ENCODE assay signal across 8 cellular contexts in the genomic region with DNA sequence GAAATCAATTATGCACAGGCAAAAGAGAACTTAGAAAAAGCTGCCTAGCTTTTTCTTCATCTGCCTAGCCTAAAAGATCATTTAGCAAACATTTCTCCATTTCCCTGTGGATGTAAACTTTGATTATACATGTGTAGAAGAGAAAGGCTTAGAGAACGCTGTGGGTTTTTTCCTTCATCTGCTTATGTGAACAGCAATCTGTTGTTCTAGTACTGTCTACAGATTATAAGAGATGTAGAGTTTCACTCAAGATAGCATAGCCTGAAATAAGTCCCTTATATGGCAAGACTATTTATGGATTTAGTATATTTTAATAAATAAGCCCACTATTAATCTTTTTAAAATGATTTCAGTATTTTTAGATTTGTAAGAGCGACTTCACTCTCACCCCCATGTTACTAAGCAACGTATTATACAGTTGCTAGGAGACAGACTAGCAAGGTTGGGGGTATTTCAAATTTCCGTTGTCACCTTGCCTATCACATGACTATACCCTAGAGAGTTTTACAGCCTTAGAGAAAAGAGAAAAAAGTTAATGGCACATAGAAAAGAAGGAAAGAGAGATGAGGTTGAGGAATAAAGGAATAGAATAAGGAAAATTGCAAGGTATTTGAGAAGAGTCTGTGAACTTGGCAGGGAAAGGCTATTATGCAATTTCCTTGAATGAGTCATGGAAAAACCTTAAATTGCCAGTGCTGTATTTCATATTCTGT. TPM values are rescaled to one million over a fixed set of nuclear protein-coding genes. Genes with fewer than 3 reads are reported as not detected.
DNase-seq lines count a peak whose midpoint lies in the region; ATAC-seq and TF ChIP-seq lines count a peak whose summit lies in the region.

No MANE protein-coding gene starts in this region.

- in situ Hi-C loops in GM13977 (cut with MboI; ENCODE audit: low pct_unique_long_range_greater_than_20kb, low sequenced_read_pairs, unreplicated experiment) = no loop called here

- H3K36me3 ChIP-seq in muscle layer of duodenum (ENCODE audit: control insufficient read depth in 1 of 2, insufficient read depth in 2 of 2, low read length in 2 of 2) (no peaks in the 10 kb centered on the region), aorta (ENCODE audit: control insufficient read depth in 1 of 2, insufficient read depth in 2 of 2, low read length in 1 of 2) (no peaks in the 10 kb centered on the region)

- no peaks in the 10 kb centered on the region for H3K9me3 ChIP-seq in muscle layer of duodenum (ENCODE audit: control insufficient read depth in 1 of 2, low read length in 2 of 2)
- no peaks in the 10 kb centered on the region for H3K9me3 ChIP-seq in aorta (ENCODE audit: control insufficient read depth, low read length)

- DNase-seq in GM13977 (ENCODE audit: low spot score) = peak; percentile 61
- peak; percentile 87 for DNase-seq in NCI-H146 (lab: John Stamatoyannopoulos, UW)
- peak; percentile 43 for DNase-seq in SKM-1 treated with dmso at 0.1 percent for 144 hours (lab: John Stamatoyannopoulos, UW; ENCODE audit: unreplicated experiment)
- peak; percentile 83 for DNase-seq in epithelial cell of esophagus (ENCODE audit: low read depth)
- no peak for DNase-seq in aorta
- DNase-seq in activated CD4-positive, alpha-beta T cell treated with anti-CD3 and anti-CD28 coated beads, Interleukin-2, amount 50 U/mL, for 1 hour = no peak

- H3K27ac ChIP-seq in muscle layer of duodenum (ENCODE audit: low read length) (peak overlapping the region; percentile 71), aorta (ENCODE audit: low read depth in 1 of 2, low read length in 2 of 2) (peak overlapping the region in 1 of 2 donors; percentile 57)

- intact Hi-C loops in aorta (cut with DNase I) = no loop called here

- WGBS in aorta, 2 donors = 1% methylated on average over 4 of the region's 4 CpGs

- ATAC-seq in aorta (ENCODE audit: low FRiP score) = peak; percentile 90
- ATAC-seq in HG02642 (IDR thresholded peaks at IDR 0.05; ENCODE audit: poor library complexity, unreplicated experiment) = no peak

- no peak overlapping the region for H3K4me3 ChIP-seq in epithelial cell of esophagus (ENCODE audit: low read length)
- H3K4me3 ChIP-seq in muscle layer of duodenum (ENCODE audit: low read depth in 1 of 2, low read length in 2 of 2) = peak overlapping the region in 1 of 2 donors; percentile 26
- no peak overlapping the region for H3K4me3 ChIP-seq in aorta (ENCODE audit: low read length in 2 of 2)

- no peaks in the 10 kb centered on the region for H3K27me3 ChIP-seq in muscle layer of duodenum (ENCODE audit: low read depth, low read length)
- H3K27me3 ChIP-seq in aorta (ENCODE audit: control insufficient read depth in 1 of 2, insufficient read depth in 2 of 2, low read length in 1 of 2) = no peaks in the 10 kb centered on the region

- no peak for TF ChIP-seq CTCF in GM13977 (IDR thresholded peaks at IDR 0.05; ENCODE audit: extremely low read depth, insufficient read depth, missing control alignments)
- no peak for TF ChIP-seq CTCF in epithelial cell of esophagus (IDR thresholded peaks at IDR 0.05; ENCODE audit: insufficient read depth, low read depth, low read length, missing control alignments)

- H3K4me1 ChIP-seq in muscle layer of duodenum (ENCODE audit: control insufficient read depth in 1 of 2, insufficient read depth in 2 of 2, low read length in 2 of 2) (peaks cover 6 to 33% of the 10 kb centered on the region in 2 donors), aorta (ENCODE audit: control insufficient read depth in 1 of 2, insufficient read depth in 2 of 2, low read length in 2 of 2) (no peaks in the 10 kb centered on the region)

RNA-seq across cellular contexts. Expression of a gene that starts 12.2 kb away (rescaled TPM):
- 100 to 1,000 TPM; 148 to 253 TPM for total RNA-seq in aorta
- polyA plus RNA-seq in aorta = 100 to 1,000 TPM; 102 to 172 TPM

Comparison
In these comparisons a context has a peak if more than half of its experiments do, and no peak if none do; other contexts are left out.
1. DNase-seq: peak in GM13977 (single experiment), NCI-H146 (single experiment), SKM-1 treated with dmso at 0.1 percent for 144 hours (single experiment) and epithelial cell of esophagus (single experiment); none in aorta (0 of 2) and activated CD4-positive, alpha-beta T cell treated with anti-CD3 and anti-CD28 coated beads, Interleukin-2, amount 50 U/mL, for 1 hour (single experiment).